In genomic region chr2:101401906-101402305, GRCh38 we compare ENCODE assay signal across 20 cellular contexts. TPM values are rescaled to one million over a fixed set of nuclear protein-coding genes. Genes with fewer than 3 reads are reported as not detected.
DNase-seq lines count a peak whose midpoint lies in the region; ATAC-seq and TF ChIP-seq lines count a peak whose summit lies in the region.
"Had no signal": no experiment of that assay in that cellular context is flagged by ENCODE, and none has a peak within 500 bp of the region (broad histone marks: within the 10 kb centered on the region; RNA-seq: fewer than 3 reads in every experiment).

No MANE protein-coding gene starts in this region.

- H3K4me3 ChIP-seq in DOHH2 (ENCODE audit: low read length): no peak overlapping the region
- no peak overlapping the region for H3K4me3 ChIP-seq in brain microvascular endothelial cell (ENCODE audit: low read depth, low read length)
- H3K4me3 ChIP-seq: ovary, SK-N-MC, skin epidermis, thoracic aorta had no signal

- H4K20me1 ChIP-seq in DOHH2 (ENCODE audit: control insufficient read depth, insufficient read depth, low read depth, low read length): no peaks in the 10 kb centered on the region

- H3K4me2 ChIP-seq in DOHH2 (ENCODE audit: low read length): no peak overlapping the region

- ATAC-seq in HG03097 (IDR thresholded peaks at IDR 0.05; ENCODE audit: low FRiP score, unreplicated experiment): no peak
- ATAC-seq in GM18498 (IDR thresholded peaks at IDR 0.05; ENCODE audit: unreplicated experiment): no peak
- ATAC-seq: activated T-cell treated with anti-CD3 and anti-CD28 coated beads, Interleukin-2, amount 50 U/mL, for 4 hours; left lobe of liver had no signal

- no peak overlapping the region for H3K27ac Mint-ChIP-seq in osteocyte (ENCODE audit: unreplicated experiment)
- H3K27ac Mint-ChIP-seq: activated naive CD8-positive, alpha-beta T cell treated with anti-CD3 and anti-CD28 coated beads for 36 hours; CD4-positive, alpha-beta T cell had no signal

- in situ Hi-C loops in brain microvascular endothelial cell (cut with HindIII; ENCODE audit: low pct_ligation_motif_present, low sequenced_read_pairs): no loop called here

- H3K4me3 Mint-ChIP-seq in osteocyte (ENCODE audit: unreplicated experiment): no peak overlapping the region
- H3K4me3 Mint-ChIP-seq: activated naive CD8-positive, alpha-beta T cell treated with anti-CD3 and anti-CD28 coated beads for 36 hours; activated T-cell treated with anti-CD3 and anti-CD28 coated beads, Interleukin-2, amount 50 U/mL, for 4 hours; CD4-positive, alpha-beta T cell had no signal

- H3K27me3 ChIP-seq in DOHH2 (ENCODE audit: control insufficient read depth, low read length): peaks cover 25% of the 10 kb centered on the region
- H3K27me3 ChIP-seq in brain microvascular endothelial cell (replicated peaks): no peaks in the 10 kb centered on the region
- H3K27me3 ChIP-seq: ovary had no signal

- H3K27ac ChIP-seq in DOHH2 (ENCODE audit: low read depth, low read length) (no peak overlapping the region), brain microvascular endothelial cell (no peak overlapping the region)
- H3K27ac ChIP-seq: ovary, SK-N-MC, skin epidermis, thoracic aorta had no signal

- peaks cover 33% of the 10 kb centered on the region for H3K27me3 Mint-ChIP-seq in osteocyte (ENCODE audit: unreplicated experiment)

- no peaks in the 10 kb centered on the region for H3F3A ChIP-seq in DOHH2 (ENCODE audit: control insufficient read depth, insufficient read depth)

- no peaks in the 10 kb centered on the region for H3K9me2 ChIP-seq in DOHH2 (replicated peaks; ENCODE audit: control insufficient read depth, low read length)

- H3K4me1 ChIP-seq in DOHH2 (ENCODE audit: control insufficient read depth, low read length): peaks cover 47% of the 10 kb centered on the region

- H3K4me1 Mint-ChIP-seq in osteocyte (ENCODE audit: unreplicated experiment): no peaks in the 10 kb centered on the region

- H3K9me3 ChIP-seq in DOHH2 (ENCODE audit: control insufficient read depth, insufficient read depth, low read length): no peaks in the 10 kb centered on the region
- H3K9me3 ChIP-seq: ovary, thoracic aorta had no signal

- no peaks in the 10 kb centered on the region for H3K9me3 Mint-ChIP-seq in osteocyte (ENCODE audit: unreplicated experiment)
- H3K9me3 Mint-ChIP-seq: activated naive CD8-positive, alpha-beta T cell treated with anti-CD3 and anti-CD28 coated beads for 36 hours; activated T-cell treated with anti-CD3 and anti-CD28 coated beads, Interleukin-2, amount 50 U/mL, for 4 hours; CD4-positive, alpha-beta T cell had no signal

- H3K36me3 Mint-ChIP-seq in osteocyte (ENCODE audit: unreplicated experiment): no peaks in the 10 kb centered on the region
- H3K36me3 Mint-ChIP-seq: activated naive CD8-positive, alpha-beta T cell treated with anti-CD3 and anti-CD28 coated beads for 36 hours had no signal

- peak; percentile 46 for TF ChIP-seq CTCF in DOHH2 (IDR thresholded peaks at IDR 0.05; ENCODE audit: low read depth, low read length, poor library complexity, severe bottlenecking)
- peak; percentile 20 for TF ChIP-seq CTCF in brain microvascular endothelial cell (IDR thresholded peaks at IDR 0.05; ENCODE audit: low read depth, low read length, missing control alignments)
- peak; percentile 3 for TF ChIP-seq CTCF in osteocyte (IDR thresholded peaks at IDR 0.05)

- H3K36me3 ChIP-seq in DOHH2 (ENCODE audit: control insufficient read depth, low read length) (no peaks in the 10 kb centered on the region), brain microvascular endothelial cell (replicated peaks) (no peaks in the 10 kb centered on the region)
- H3K36me3 ChIP-seq: ovary, thoracic aorta had no signal

- DNase-seq in NAMALWA (ENCODE audit: low spot score): peak; percentile 9
- DNase-seq in brain microvascular endothelial cell: no peak
- DNase-seq in osteocyte (ENCODE audit: extremely low spot score, unreplicated experiment): no peak
- DNase-seq in DMS153 (lab: John Stamatoyannopoulos, UW): no peak
- DNase-seq: activated CD4-positive, alpha-beta T cell treated with anti-CD3 and anti-CD28 coated beads, Interleukin-2, amount 50 U/mL, for 48 hours; activated naive CD8-positive, alpha-beta T cell treated with anti-CD3 and anti-CD28 coated beads for 36 hours; activated T-cell treated with anti-CD3 and anti-CD28 coated beads, Interleukin-2, amount 50 U/mL, for 4 hours; CD4-positive, alpha-beta T cell; effector memory CD4-positive, alpha-beta T cell; NCI-H1930; NCI-H510A treated with DMSO at 0.1 percent for 48 hours; ovary; stimulated activated CD4-positive, alpha-beta T cell treated with anti-CD3 and anti-CD28 coated beads, Interleukin-4, amount 100 ng/mL, for 4 hours had no signal

- H3K79me2 ChIP-seq in DOHH2 (ENCODE audit: control insufficient read depth, low read length): no peaks in the 10 kb centered on the region

RNA-seq across cellular contexts. Expression of gene CREG2, which starts 14.6 kb away (rescaled TPM):
- total RNA-seq in osteocyte: not detected in 2 replicates
- total RNA-seq: activated naive CD8-positive, alpha-beta T cell treated with anti-CD3 and anti-CD28 coated beads for 36 hours; activated T-cell treated with anti-CD3 and anti-CD28 coated beads, Interleukin-2, amount 50 U/mL, for 4 hours; left lobe of liver; thoracic aorta had no signal
